In the genomic region with DNA sequence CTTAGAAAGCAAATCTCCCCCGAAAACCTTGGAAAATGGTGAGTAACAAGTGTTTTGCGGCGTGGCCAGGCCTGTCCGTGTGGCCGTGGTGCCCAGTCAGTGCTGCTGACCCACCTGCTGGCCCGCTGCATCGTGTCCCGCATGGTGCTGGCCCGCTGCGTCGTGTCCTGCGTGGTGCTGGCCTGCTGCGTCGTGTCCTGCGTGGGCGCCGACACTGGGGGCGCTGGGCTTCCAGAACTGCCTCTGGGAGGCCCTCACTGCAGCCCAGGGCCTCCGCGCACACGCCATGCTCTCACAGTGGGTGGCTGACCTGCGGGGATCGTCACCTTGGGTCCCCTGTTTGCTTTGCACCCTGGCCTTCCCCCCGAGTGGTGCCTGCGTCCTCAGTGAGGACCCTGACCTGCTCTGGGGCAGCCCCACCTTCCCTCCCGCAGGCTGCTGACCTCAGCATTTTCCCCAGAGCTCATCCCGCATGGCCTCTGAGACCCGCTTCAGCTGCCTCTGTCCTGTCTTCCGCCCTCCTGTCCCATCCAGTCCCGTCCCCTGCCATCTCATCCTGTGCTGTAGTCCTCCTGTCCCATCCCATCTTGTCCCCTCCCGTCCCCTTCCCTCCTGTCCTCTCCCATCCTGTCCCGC, we compare ENCODE assay signal across 21 cellular contexts. TPM values are rescaled to one million over a fixed set of nuclear protein-coding genes. Genes with fewer than 3 reads are reported as not detected.
DNase-seq lines count a peak whose midpoint lies in the region; ATAC-seq, FAIRE-seq and TF ChIP-seq lines count a peak whose summit lies in the region.
"Had no signal": no experiment of that assay in that cellular context is flagged by ENCODE, and none has a peak within 500 bp of the region (broad histone marks: within the 10 kb centered on the region; RNA-seq: fewer than 3 reads in every experiment).

No MANE protein-coding gene starts in this region.

- CTCF ChIA-PET in HepG2 (lab: Yijun Ruan, JAX; ENCODE audit: low intra/inter-chr PET ratio, low total read pairs) = no interaction called here
- CTCF ChIA-PET in PC-3 (lab: Charles Lee) = no interaction called here

- no peaks in the 10 kb centered on the region for H3K9me2 ChIP-seq in PC-3 (replicated peaks; ENCODE audit: low read length)
- H3K9me2 ChIP-seq: SK-N-SH had no signal

- WGBS in HepG2 (ENCODE audit: low lambda C conversion rate) = 97% methylated on average over 32 of the region's 32 CpGs
- 81% methylated on average over 7 of the region's 32 CpGs for WGBS in right lobe of liver (ENCODE audit: insufficient coverage, low coverage, low lambda C conversion rate, missing lambda C conversion rate)

- no peak for DNase-seq in HepG2 (ENCODE audit: low spot score)
- DNase-seq in right lobe of liver = no peak
- DNase-seq in PC-3 = no peak
- no peak for DNase-seq in left lobe of liver (ENCODE audit: low spot score)
- DNase-seq: ACHN; activated CD4-positive, CD25-positive, alpha-beta regulatory T cell treated with anti-CD3 and anti-CD28 coated beads, Interleukin-2, amount 50 U/mL, for 72 hours; activated CD8-positive, alpha-beta memory T cell treated with anti-CD3 and anti-CD28 coated beads, Interleukin-2, amount 50 U/mL, for 4 hours; aorta; CD4-positive, alpha-beta memory T cell; DMS79; naive B cell; NCI-H2227 treated with DMSO at 0.1 percent for 48 hours; SK-N-SH; stimulated activated CD4-positive, alpha-beta T cell treated with anti-CD3 and anti-CD28 coated beads, Interleukin-1b, Interleukin-23, amount 100 ng/mL, for 48 hours; T-helper 9 cell had no signal

- H3F3A ChIP-seq in PC-3 (ENCODE audit: low read length, unreplicated experiment) = no peaks in the 10 kb centered on the region

- BruUV-seq in HepG2 (replicated peaks; lab: Mats Ljungman, UMichigan) (no TSS peak), PC-3 (replicated peaks; lab: Mats Ljungman, UMichigan) (no TSS peak)

- TF ChIP-seq EP300 in HepG2 (IDR thresholded peaks at IDR 0.05; ENCODE audit: low read depth in 2 of 2, low read length in 2 of 2) (no peak), HepG2 (CRISPR knock-in tag; IDR thresholded peaks at IDR 0.05; ENCODE audit: borderline replicate concordance) (no peak)

- in situ Hi-C loops in HepG2 (cut with HindIII; ENCODE audit: extremely low pct_ligation_motif_present, low pct_unique_long_range_greater_than_20kb) = no loop called here

- no peaks in the 10 kb centered on the region for H4K20me1 ChIP-seq in HepG2 (ENCODE audit: insufficient read depth, low read length)
- no peaks in the 10 kb centered on the region for H4K20me1 ChIP-seq in PC-3 (ENCODE audit: low read length)

- H3K4me2 ChIP-seq in HepG2 (ENCODE audit: low read depth, low read length) (no peak overlapping the region), PC-3 (ENCODE audit: low read length) (no peak overlapping the region)
- H3K4me2 ChIP-seq: SK-N-SH had no signal

- H3K79me2 ChIP-seq in HepG2 (ENCODE audit: insufficient read depth, low read length) (no peaks in the 10 kb centered on the region), PC-3 (ENCODE audit: low read length) (no peaks in the 10 kb centered on the region)
- H3K79me2 ChIP-seq: parathyroid adenoma had no signal

- H3K27me3 ChIP-seq in HepG2 (ENCODE audit: control insufficient read depth in 1 of 2, insufficient read depth in 2 of 2, low read length in 2 of 2) = no peaks in the 10 kb centered on the region
- H3K27me3 ChIP-seq in right lobe of liver = no peaks in the 10 kb centered on the region
- no peaks in the 10 kb centered on the region for H3K27me3 ChIP-seq in PC-3 (ENCODE audit: low read length)

- H3K27ac ChIP-seq in HepG2 (ENCODE audit: extremely low read length, insufficient read depth, low read length) (no peak overlapping the region), right lobe of liver (no peak overlapping the region), PC-3 (ENCODE audit: low read length) (no peak overlapping the region)
- H3K27ac ChIP-seq: parathyroid adenoma had no signal

- intact Hi-C loops in HepG2 (cut with micrococcal nuclease; ENCODE audit: unreplicated experiment) = no loop called here
- intact Hi-C loops in right lobe of liver (cut with DNase I) = no loop called here
- intact Hi-C loops in PC-3 (cut with micrococcal nuclease) = no loop called here

- no peak for FAIRE-seq in HepG2 (lab: Jason Lieb, UNC)
- FAIRE-seq: islet of Langerhans, RCC 7860, urothelium cell line had no signal

- no peaks in the 10 kb centered on the region for H3K4me1 ChIP-seq in HepG2 (ENCODE audit: insufficient read depth, low read length)
- peaks cover 0 to 14% (median 0%) of the 10 kb centered on the region in 4 donors for H3K4me1 ChIP-seq in right lobe of liver
- H3K4me1 ChIP-seq in PC-3 (ENCODE audit: insufficient read depth, low read length) = no peaks in the 10 kb centered on the region
- H3K4me1 ChIP-seq: parathyroid adenoma had no signal

- TF ChIP-seq CTCF in HepG2 (CRISPR knock-in tag; IDR thresholded peaks at IDR 0.05) (no peak), right lobe of liver (IDR thresholded peaks at IDR 0.05) (no peak), PC-3 (conservative IDR thresholded peaks at IDR 0.05; ENCODE audit: low read depth, low read length) (no peak)

- H3K9me3 ChIP-seq in HepG2 (ENCODE audit: low read length) (no peaks in the 10 kb centered on the region), right lobe of liver (no peaks in the 10 kb centered on the region), PC-3 (ENCODE audit: low read length) (no peaks in the 10 kb centered on the region)
- H3K9me3 ChIP-seq: SK-N-SH had no signal

- no peak for TF ChIP-seq POLR2A in HepG2 (IDR thresholded peaks at IDR 0.05; ENCODE audit: insufficient read depth in 1 of 2, low read depth in 2 of 2, low read length in 2 of 2)
- TF ChIP-seq POLR2A in right lobe of liver (IDR thresholded peaks at IDR 0.05) = no peak

- H3K36me3 ChIP-seq in HepG2 (replicated peaks in 1 of 2; ENCODE audit: control insufficient read depth in 1 of 2, insufficient read depth in 2 of 2, low read length in 2 of 2) = peaks cover 29 to 61% of the 10 kb centered on the region in 2 experiments; a peak in 4 of 5 replicates
- H3K36me3 ChIP-seq in right lobe of liver = peaks cover 0 to 54% (median 6%) of the 10 kb centered on the region in 4 donors
- peaks cover 2% of the 10 kb centered on the region; the same call in 1 of the 2 replicates for H3K36me3 ChIP-seq in PC-3 (ENCODE audit: low read depth, low read length)

- H2AFZ ChIP-seq in HepG2 (ENCODE audit: low read length) (no peak overlapping the region), PC-3 (ENCODE audit: low read length) (no peak overlapping the region)
- H2AFZ ChIP-seq: parathyroid adenoma had no signal

- no peak for ATAC-seq in HepG2
- ATAC-seq in right lobe of liver = no peak
- no peak for ATAC-seq in PC-3
- no peak for ATAC-seq in left lobe of liver

- TF ChIP-seq RAD21 in HepG2 (CRISPR knock-in tag; IDR thresholded peaks at IDR 0.05) = no peak

- H3K9ac ChIP-seq in HepG2 (ENCODE audit: insufficient read depth, low read depth, low read length) (no peak overlapping the region), PC-3 (ENCODE audit: low read length) (no peak overlapping the region)
- H3K9ac ChIP-seq: parathyroid adenoma, SK-N-SH had no signal

- no peak overlapping the region for H3K4me3 ChIP-seq in HepG2 (replicated peaks in 1 of 3; ENCODE audit: insufficient read depth in 1 of 3, low read depth in 2 of 3, low read length in 3 of 3)
- H3K4me3 ChIP-seq in right lobe of liver = no peak overlapping the region
- no peak overlapping the region for H3K4me3 ChIP-seq in PC-3 (ENCODE audit: low read length)

- POLR2A ChIA-PET in HepG2 (lab: Yijun Ruan, JAX) = no interaction called here
- POLR2A ChIA-PET in PC-3 (lab: Charles Lee; ENCODE audit: unreplicated experiment) = no interaction called here

RNA-seq across cellular contexts. Expression of a gene that starts 10.6 kb away (rescaled TPM):
- total RNA-seq in HepG2 (2016; rRNA removed; fragmentation: Illumina TruSeq; extraction: Trizol) (108 and 130 TPM in 2 replicates), right lobe of liver (10 to 100 TPM; 24.4 to 49.3 (median 28.6) TPM), PC-3 (2014; rRNA removed) (94.8 and 108 TPM in 2 replicates), left lobe of liver (41.3 TPM)
- 129 and 146 TPM in 2 replicates for total RNA-seq in HepG2 (2016; cell fraction: cytosol; rRNA removed; fragmentation: Illumina TruSeq; extraction: Trizol; ENCODE audit: low read depth)
- total RNA-seq in HepG2 (2016; cell fraction: insoluble cytoplasmic fraction; rRNA removed; fragmentation: Illumina TruSeq; extraction: Trizol) = 99.2 and 143 TPM in 2 replicates
- 198 and 217 TPM in 2 replicates for total RNA-seq in HepG2 (2016; cell fraction: membrane; rRNA removed; fragmentation: Illumina TruSeq; extraction: Trizol)
- 72.7 and 85.2 TPM in 2 replicates for total RNA-seq in HepG2 (2016; cell fraction: nucleus; rRNA removed; fragmentation: Illumina TruSeq; extraction: Trizol)
- polyA plus RNA-seq in HepG2 (2011; rRNA removed) = 70.5 and 89.7 TPM in 2 replicates
- 94.0 and 125 TPM in 2 replicates for polyA plus RNA-seq in HepG2 (2011; cell fraction: cytosol; rRNA removed)
- polyA plus RNA-seq in HepG2 (2011; cell fraction: nucleus; rRNA removed) = 130 and 144 TPM in 2 replicates
- polyA plus RNA-seq in HepG2 (2012) = 41.8 and 57.9 TPM in 2 replicates
- polyA plus RNA-seq in HepG2 (2016; cell fraction: cytosol; fragmentation: Illumina TruSeq; extraction: Trizol; ENCODE audit: low read depth) = 147 and 176 TPM in 2 replicates
- 97.4 and 103 TPM in 2 replicates for polyA plus RNA-seq in HepG2 (2016; cell fraction: insoluble cytoplasmic fraction; fragmentation: Illumina TruSeq; extraction: Trizol; ENCODE audit: low read depth)
- 170 and 175 TPM in 2 replicates for polyA plus RNA-seq in HepG2 (2016; cell fraction: membrane; fragmentation: Illumina TruSeq; extraction: Trizol; ENCODE audit: low read depth)
- 156 and 163 TPM in 2 replicates for polyA plus RNA-seq in HepG2 (2016; cell fraction: nucleus; fragmentation: Illumina TruSeq; extraction: Trizol; ENCODE audit: insufficient read depth, low read depth)
- polyA minus RNA-seq in HepG2 (2011; rRNA and poly(A)+ RNA removed; ENCODE audit: low replicate concordance) = 33.4 and 58.0 TPM in 2 replicates
- 18.1 and 22.7 TPM in 2 replicates for polyA minus RNA-seq in HepG2 (2011; cell fraction: cytosol; rRNA and poly(A)+ RNA removed)
- 23.2 and 28.0 TPM in 2 replicates for polyA minus RNA-seq in HepG2 (2011; cell fraction: nucleus; rRNA and poly(A)+ RNA removed)

RNA-seq across cellular contexts. Expression of a gene that starts 11.1 kb away (rescaled TPM):
- total RNA-seq in HepG2 (2016; rRNA removed; fragmentation: Illumina TruSeq; extraction: Trizol) = 8.8 and 10.1 TPM in 2 replicates
- total RNA-seq in HepG2 (2016; cell fraction: cytosol; rRNA removed; fragmentation: Illumina TruSeq; extraction: Trizol; ENCODE audit: low read depth) = 11.7 and 13.9 TPM in 2 replicates
- total RNA-seq in HepG2 (2016; cell fraction: insoluble cytoplasmic fraction; rRNA removed; fragmentation: Illumina TruSeq; extraction: Trizol) = 8.6 and 13.2 TPM in 2 replicates
- total RNA-seq in HepG2 (2016; cell fraction: membrane; rRNA removed; fragmentation: Illumina TruSeq; extraction: Trizol) = 13.1 and 15.2 TPM in 2 replicates
- total RNA-seq in HepG2 (2016; cell fraction: nucleus; rRNA removed; fragmentation: Illumina TruSeq; extraction: Trizol) = 16.1 and 17.8 TPM in 2 replicates
- polyA plus RNA-seq in HepG2 (2011; rRNA removed) = 7.9 and 8.6 TPM in 2 replicates
- polyA plus RNA-seq in HepG2 (2011; cell fraction: cytosol; rRNA removed) = 6.1 and 7.3 TPM in 2 replicates
- 34.7 and 47.7 TPM in 2 replicates for polyA plus RNA-seq in HepG2 (2011; cell fraction: nucleus; rRNA removed)
- polyA plus RNA-seq in HepG2 (2012) = 34.0 and 34.2 TPM in 2 replicates
- 12.1 and 13.8 TPM in 2 replicates for polyA plus RNA-seq in HepG2 (2016; cell fraction: cytosol; fragmentation: Illumina TruSeq; extraction: Trizol; ENCODE audit: low read depth)
- 18.7 and 31.5 TPM in 2 replicates for polyA plus RNA-seq in HepG2 (2016; cell fraction: insoluble cytoplasmic fraction; fragmentation: Illumina TruSeq; extraction: Trizol; ENCODE audit: low read depth)
- 17.7 and 21.0 TPM in 2 replicates for polyA plus RNA-seq in HepG2 (2016; cell fraction: membrane; fragmentation: Illumina TruSeq; extraction: Trizol; ENCODE audit: low read depth)
- polyA plus RNA-seq in HepG2 (2016; cell fraction: nucleus; fragmentation: Illumina TruSeq; extraction: Trizol; ENCODE audit: insufficient read depth, low read depth) = 46.1 and 47.0 TPM in 2 replicates
- polyA minus RNA-seq in HepG2 (2011; rRNA and poly(A)+ RNA removed; ENCODE audit: low replicate concordance) = 20.0 and 24.2 TPM in 2 replicates
- 16.0 and 20.6 TPM in 2 replicates for polyA minus RNA-seq in HepG2 (2011; cell fraction: cytosol; rRNA and poly(A)+ RNA removed)
- polyA minus RNA-seq in HepG2 (2011; cell fraction: nucleus; rRNA and poly(A)+ RNA removed) = 34.1 and 34.2 TPM in 2 replicates
- 10 to 100 TPM; 14.0 to 22.1 (median 19.1) TPM for total RNA-seq in right lobe of liver
- 33.8 and 55.5 TPM in 2 replicates for total RNA-seq in PC-3 (2014; rRNA removed)
- 19.0 TPM for total RNA-seq in left lobe of liver

RNA-seq across cellular contexts. Expression of a gene that starts 23.6 kb away (rescaled TPM):
- 0.18 TPM in 1 of 2 replicates, not detected in the other for total RNA-seq in HepG2 (2016; rRNA removed; fragmentation: Illumina TruSeq; extraction: Trizol)
- not detected in 2 replicates for total RNA-seq in HepG2 (2016; cell fraction: cytosol; rRNA removed; fragmentation: Illumina TruSeq; extraction: Trizol; ENCODE audit: low read depth)
- total RNA-seq in HepG2 (2016; cell fraction: insoluble cytoplasmic fraction; rRNA removed; fragmentation: Illumina TruSeq; extraction: Trizol) = not detected in 2 replicates
- total RNA-seq in HepG2 (2016; cell fraction: membrane; rRNA removed; fragmentation: Illumina TruSeq; extraction: Trizol) = 0.09 TPM in 1 of 2 replicates, not detected in the other
- not detected in 2 replicates for total RNA-seq in HepG2 (2016; cell fraction: nucleus; rRNA removed; fragmentation: Illumina TruSeq; extraction: Trizol)
- polyA plus RNA-seq in HepG2 (2011; rRNA removed) = 0.03 and 0.04 TPM in 2 replicates
- polyA plus RNA-seq in HepG2 (2011; cell fraction: cytosol; rRNA removed) = 0.05 TPM in 1 of 2 replicates, not detected in the other
- 1.2 and 2.0 TPM in 2 replicates for polyA plus RNA-seq in HepG2 (2011; cell fraction: nucleus; rRNA removed)
- 0.08 TPM in 1 of 2 replicates, not detected in the other for polyA plus RNA-seq in HepG2 (2012)
- 0.06 TPM in 1 of 2 replicates, not detected in the other for polyA plus RNA-seq in HepG2 (2016; cell fraction: cytosol; fragmentation: Illumina TruSeq; extraction: Trizol; ENCODE audit: low read depth)
- polyA plus RNA-seq in HepG2 (2016; cell fraction: insoluble cytoplasmic fraction; fragmentation: Illumina TruSeq; extraction: Trizol; ENCODE audit: low read depth) = not detected in 2 replicates
- not detected in 2 replicates for polyA plus RNA-seq in HepG2 (2016; cell fraction: membrane; fragmentation: Illumina TruSeq; extraction: Trizol; ENCODE audit: low read depth)
- polyA plus RNA-seq in HepG2 (2016; cell fraction: nucleus; fragmentation: Illumina TruSeq; extraction: Trizol; ENCODE audit: insufficient read depth, low read depth) = 0.51 TPM in 2 replicates
- polyA minus RNA-seq in HepG2 (2011; rRNA and poly(A)+ RNA removed; ENCODE audit: low replicate concordance) = 0.48 and 1.0 TPM in 2 replicates
- polyA minus RNA-seq in HepG2 (2011; cell fraction: cytosol; rRNA and poly(A)+ RNA removed) = not detected in 2 replicates
- 0.62 TPM in 1 of 2 replicates, not detected in the other for polyA minus RNA-seq in HepG2 (2011; cell fraction: nucleus; rRNA and poly(A)+ RNA removed)
- 1 to 10 TPM in 1 of 6 experiments, under 1 TPM in 5; 0.24 to 1.2 (median 0.59) TPM for total RNA-seq in right lobe of liver
- 6.0 and 7.7 TPM in 2 replicates for total RNA-seq in PC-3 (2014; rRNA removed)
- total RNA-seq in left lobe of liver = 0.93 TPM
- polyA plus RNA-seq: CD4-positive, alpha-beta memory T cell had no signal

RNA-seq across cellular contexts. Expression of a gene that starts 30.7 kb away (rescaled TPM):
- 0.38 and 0.73 TPM in 2 replicates for total RNA-seq in HepG2 (2016; rRNA removed; fragmentation: Illumina TruSeq; extraction: Trizol)
- total RNA-seq in HepG2 (2016; cell fraction: cytosol; rRNA removed; fragmentation: Illumina TruSeq; extraction: Trizol; ENCODE audit: low read depth) = 1.1 TPM in 2 replicates
- 0.54 and 0.56 TPM in 2 replicates for total RNA-seq in HepG2 (2016; cell fraction: insoluble cytoplasmic fraction; rRNA removed; fragmentation: Illumina TruSeq; extraction: Trizol)
- total RNA-seq in HepG2 (2016; cell fraction: membrane; rRNA removed; fragmentation: Illumina TruSeq; extraction: Trizol) = 0.96 and 1.2 TPM in 2 replicates
- 0.40 and 0.69 TPM in 2 replicates for total RNA-seq in HepG2 (2016; cell fraction: nucleus; rRNA removed; fragmentation: Illumina TruSeq; extraction: Trizol)
- 0.16 and 0.39 TPM in 2 replicates for polyA plus RNA-seq in HepG2 (2011; rRNA removed)
- polyA plus RNA-seq in HepG2 (2011; cell fraction: cytosol; rRNA removed) = 0.27 and 0.36 TPM in 2 replicates
- 0.29 TPM in 1 of 2 replicates, not detected in the other for polyA plus RNA-seq in HepG2 (2011; cell fraction: nucleus; rRNA removed)
- polyA plus RNA-seq in HepG2 (2012) = 0.41 and 0.44 TPM in 2 replicates
- polyA plus RNA-seq in HepG2 (2016; cell fraction: cytosol; fragmentation: Illumina TruSeq; extraction: Trizol; ENCODE audit: low read depth) = 0.88 and 1.2 TPM in 2 replicates
- 0.73 and 0.80 TPM in 2 replicates for polyA plus RNA-seq in HepG2 (2016; cell fraction: insoluble cytoplasmic fraction; fragmentation: Illumina TruSeq; extraction: Trizol; ENCODE audit: low read depth)
- 0.84 and 1.0 TPM in 2 replicates for polyA plus RNA-seq in HepG2 (2016; cell fraction: membrane; fragmentation: Illumina TruSeq; extraction: Trizol; ENCODE audit: low read depth)
- 0.57 and 0.95 TPM in 2 replicates for polyA plus RNA-seq in HepG2 (2016; cell fraction: nucleus; fragmentation: Illumina TruSeq; extraction: Trizol; ENCODE audit: insufficient read depth, low read depth)
- not detected in 2 replicates for polyA minus RNA-seq in HepG2 (2011; rRNA and poly(A)+ RNA removed; ENCODE audit: low replicate concordance)
- not detected in 2 replicates for polyA minus RNA-seq in HepG2 (2011; cell fraction: cytosol; rRNA and poly(A)+ RNA removed)
- not detected in 2 replicates for polyA minus RNA-seq in HepG2 (2011; cell fraction: nucleus; rRNA and poly(A)+ RNA removed)
- total RNA-seq in right lobe of liver = under 1 TPM in 3 of 6 experiments, not detected in 3; 0.28 to 0.81 (median 0.42) TPM
- total RNA-seq in PC-3 (2014; rRNA removed) = not detected in 2 replicates
- total RNA-seq in left lobe of liver = 0.18 TPM
- total RNA-seq: lung microvascular endothelial cell, M059J had no signal

RNA-seq across cellular contexts. Expression of a gene that starts 56.4 kb away (rescaled TPM):
- total RNA-seq in HepG2 (2016; rRNA removed; fragmentation: Illumina TruSeq; extraction: Trizol) (not detected in 2 replicates), right lobe of liver (under 1 TPM; 0.07 to 0.49 (median 0.36) TPM), PC-3 (2014; rRNA removed) (not detected in 2 replicates), left lobe of liver (0.28 TPM)
- not detected in 2 replicates for total RNA-seq in HepG2 (2016; cell fraction: cytosol; rRNA removed; fragmentation: Illumina TruSeq; extraction: Trizol; ENCODE audit: low read depth)
- total RNA-seq in HepG2 (2016; cell fraction: insoluble cytoplasmic fraction; rRNA removed; fragmentation: Illumina TruSeq; extraction: Trizol) = not detected in 2 replicates
- total RNA-seq in HepG2 (2016; cell fraction: membrane; rRNA removed; fragmentation: Illumina TruSeq; extraction: Trizol) = not detected in 2 replicates
- total RNA-seq in HepG2 (2016; cell fraction: nucleus; rRNA removed; fragmentation: Illumina TruSeq; extraction: Trizol) = not detected in 2 replicates
- not detected in 2 replicates for polyA plus RNA-seq in HepG2 (2011; rRNA removed)
- polyA plus RNA-seq in HepG2 (2011; cell fraction: cytosol; rRNA removed) = not detected in 2 replicates
- polyA plus RNA-seq in HepG2 (2011; cell fraction: nucleus; rRNA removed) = not detected in 2 replicates
- polyA plus RNA-seq in HepG2 (2012) = not detected in 2 replicates
- polyA plus RNA-seq in HepG2 (2016; cell fraction: cytosol; fragmentation: Illumina TruSeq; extraction: Trizol; ENCODE audit: low read depth) = not detected in 2 replicates
- polyA plus RNA-seq in HepG2 (2016; cell fraction: insoluble cytoplasmic fraction; fragmentation: Illumina TruSeq; extraction: Trizol; ENCODE audit: low read depth) = not detected in 2 replicates
- polyA plus RNA-seq in HepG2 (2016; cell fraction: membrane; fragmentation: Illumina TruSeq; extraction: Trizol; ENCODE audit: low read depth) = not detected in 2 replicates
- polyA plus RNA-seq in HepG2 (2016; cell fraction: nucleus; fragmentation: Illumina TruSeq; extraction: Trizol; ENCODE audit: insufficient read depth, low read depth) = not detected in 2 replicates
- polyA minus RNA-seq in HepG2 (2011; rRNA and poly(A)+ RNA removed; ENCODE audit: low replicate concordance) = not detected in 2 replicates
- polyA minus RNA-seq in HepG2 (2011; cell fraction: cytosol; rRNA and poly(A)+ RNA removed) = not detected in 2 replicates
- polyA minus RNA-seq in HepG2 (2011; cell fraction: nucleus; rRNA and poly(A)+ RNA removed) = not detected in 2 replicates
- total RNA-seq: M059J had no signal
- polyA plus RNA-seq: SK-N-SH had no signal
